Comparison of ENCODE assay signal across 19 cellular contexts in the genomic region with DNA sequence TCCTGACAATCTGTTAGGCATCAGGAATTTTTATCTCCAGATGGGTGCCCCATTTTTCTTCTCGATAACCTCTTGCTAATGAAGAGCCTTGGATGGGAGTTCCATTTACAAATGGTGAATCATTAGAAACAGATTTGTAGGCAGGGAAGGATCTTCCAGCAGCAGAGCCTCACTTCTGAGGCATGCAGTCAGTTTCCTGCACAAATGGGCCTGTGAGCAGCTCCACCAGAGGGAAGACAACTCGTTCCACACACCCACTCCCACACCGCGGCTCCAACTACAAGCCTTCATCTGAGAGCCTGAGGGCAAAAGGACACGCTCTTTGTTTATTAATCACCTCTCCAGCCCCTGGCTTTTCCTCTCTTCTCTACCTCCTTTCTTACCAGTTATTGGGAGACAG.
DNase-seq lines count a peak whose midpoint lies in the region; ATAC-seq and TF ChIP-seq lines count a peak whose summit lies in the region.
"Had no signal": no experiment of that assay in that cellular context is flagged by ENCODE, and none has a peak within 500 bp of the region (broad histone marks: within the 10 kb centered on the region; RNA-seq: fewer than 3 reads in every experiment).

No MANE protein-coding gene starts in this region.

- ATAC-seq in omental fat pad (ENCODE audit: low FRiP score) (peak; percentile 92), HG02678 (IDR thresholded peaks at IDR 0.05; ENCODE audit: unreplicated experiment) (no peak)
- ATAC-seq: K562; right lobe of liver; stimulated activated naive CD8-positive, alpha-beta T cell treated with anti-CD3 and anti-CD28 coated beads, Interleukin-15, Interleukin-2, amounts not matched to agents 100 U/mL and 50 U/mL, for 24 hours had no signal

- no peak for TF ChIP-seq CTCF in omental fat pad (IDR thresholded peaks at IDR 0.05)

- DNase-seq in EH (ENCODE audit: low read depth) = peak; percentile 65
- DNase-seq in NCI-H226 = peak; percentile 97
- DNase-seq in fibroblast of gingiva (ENCODE audit: low read depth) = peak; percentile 7
- DNase-seq in omental fat pad (ENCODE audit: low spot score) = no peak
- DNase-seq in NCI-H82 (lab: John Stamatoyannopoulos, UW) = no peak
- DNase-seq in NCI-H748 (lab: John Stamatoyannopoulos, UW; ENCODE audit: unreplicated experiment) = no peak
- no peak for DNase-seq in NCI-H524 (lab: John Stamatoyannopoulos, UW)
- DNase-seq: GF-D8; heart left ventricle; immature natural killer cell; naive B cell; NCI-H1930; NCI-H446; right lobe of liver; stimulated activated CD4-positive, alpha-beta T cell treated with anti-CD3 and anti-CD28 coated beads, Interleukin-1b, Interleukin-23, amount 100 ng/mL, for 48 hours; stimulated activated naive CD8-positive, alpha-beta T cell treated with anti-CD3 and anti-CD28 coated beads, Interleukin-15, Interleukin-2, amounts not matched to agents 100 U/mL and 50 U/mL, for 24 hours; T1000 had no signal

Comparison
In these comparisons a context has a peak if more than half of its experiments do, and no peak if none do; other contexts are left out.
1. DNase-seq: peak in EH (single experiment), NCI-H226 (single experiment) and fibroblast of gingiva (single experiment); none in omental fat pad (single experiment), NCI-H82 (single experiment), NCI-H748 (single experiment) and NCI-H524 (0 of 2).